8 cellular contexts compared by ENCODE assay signal in genomic region chr10:5977471-5978370, GRCh38. TPM values are rescaled to one million over a fixed set of nuclear protein-coding genes. Genes with fewer than 3 reads are reported as not detected.
DNase-seq lines count a peak whose midpoint lies in the region; ATAC-seq lines count a peak whose summit lies in the region.

TSS of gene IL15RA (minus strand) at chr10:5977543. CDS start at chr10:5977492, 51 bp downstream.

- in situ Hi-C loops in endometrial microvascular endothelial cells (cut with HindIII; ENCODE audit: inconsistent ontology term, low pct_unique_long_range_greater_than_20kb, low sequenced_read_pairs) = no loop called here

- peak; percentile 77 for DNase-seq in NCI-H748 (lab: John Stamatoyannopoulos, UW; ENCODE audit: unreplicated experiment)
- DNase-seq in NCI-H748 treated with DMSO at 0.1 percent for 48 hours (lab: John Stamatoyannopoulos, UW) = no peak
- DNase-seq in NCI-H510A treated with DMSO at 0.1 percent for 48 hours (lab: John Stamatoyannopoulos, UW) = peak; percentile 2
- DNase-seq in activated CD8-positive, alpha-beta memory T cell treated with anti-CD3 and anti-CD28 coated beads for 48 hours (ENCODE audit: low read depth in 2 of 3, low spot score in 2 of 3) = peak; percentile 71 to 76 (median 75)
- DNase-seq in mucosa of gallbladder (ENCODE audit: low spot score) = peak; percentile 77
- peak; percentile 92 for DNase-seq in stimulated activated CD8-positive, alpha-beta memory T cell treated with anti-CD3 and anti-CD28 coated beads, Interleukin-4, amount 100 ng/mL, for 48 hours

- ATAC-seq in HG02884 (IDR thresholded peaks at IDR 0.05; ENCODE audit: unreplicated experiment) = peak; percentile 40

RNA-seq across cellular contexts. Expression of gene IL15RA, which starts in this region (rescaled TPM):
- total RNA-seq in endometrial microvascular endothelial cells (ENCODE audit: inconsistent ontology term) (75.4 TPM), mucosa of gallbladder (25.6 TPM)
